8 cellular contexts compared by ENCODE assay signal in the genomic region with DNA sequence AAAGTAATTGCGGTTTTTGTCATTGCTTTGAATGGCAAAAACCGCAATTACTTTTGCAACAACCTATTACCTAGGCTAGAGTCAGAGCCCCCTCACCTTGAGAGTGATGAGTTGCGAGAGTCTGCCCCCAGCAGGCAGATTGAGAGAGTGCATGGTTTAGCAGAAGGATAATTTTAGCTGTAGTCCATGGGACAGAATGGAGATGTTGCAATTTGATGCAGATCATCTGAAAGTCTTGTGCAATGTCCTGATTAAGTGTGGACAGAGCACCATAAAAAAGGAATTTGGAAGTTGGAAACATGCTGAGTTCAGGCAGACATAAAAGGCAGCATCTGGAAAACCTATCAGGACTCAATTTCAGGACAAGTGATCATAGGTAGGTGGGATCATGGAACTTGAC. TPM values are rescaled to one million over a fixed set of nuclear protein-coding genes. Genes with fewer than 3 reads are reported as not detected.
DNase-seq lines count a peak whose midpoint lies in the region; ATAC-seq and TF ChIP-seq lines count a peak whose summit lies in the region.

No MANE protein-coding gene starts in this region.

- intact Hi-C loops in dorsolateral prefrontal cortex (cut with DNase I) = no loop called here

- no peak overlapping the region for H3K4me3 ChIP-seq in dorsolateral prefrontal cortex

- no peak overlapping the region for H3K27ac Mint-ChIP-seq in activated T-cell treated with anti-CD3 and anti-CD28 coated beads, Interleukin-2, amount 50 U/mL, for 24 hours
- H3K27ac Mint-ChIP-seq in naive B cell = no peak overlapping the region

- peaks cover 0 to 11% (median 0%) of the 10 kb centered on the region in 45 donors for H3K27me3 ChIP-seq in dorsolateral prefrontal cortex

- peak; percentile 34 to 43 for DNase-seq in activated T-cell treated with anti-CD3 and anti-CD28 coated beads, Interleukin-2, amount 50 U/mL, for 48 hours
- no peak for DNase-seq in activated T-cell treated with anti-CD3 and anti-CD28 coated beads, Interleukin-2, amount 50 U/mL, for 24 hours
- peak; percentile 2 for DNase-seq in NCI-H748 treated with DMSO at 0.1 percent for 48 hours (lab: John Stamatoyannopoulos, UW)
- no peak for DNase-seq in dorsolateral prefrontal cortex
- DNase-seq in naive B cell = peak; percentile 29
- DNase-seq in activated CD8-positive, alpha-beta memory T cell treated with anti-CD3 and anti-CD28 coated beads, Interleukin-2, amount 50 U/mL, for 4 hours = no peak

- no peaks in the 10 kb centered on the region for H3K4me1 Mint-ChIP-seq in activated T-cell treated with anti-CD3 and anti-CD28 coated beads, Interleukin-2, amount 50 U/mL, for 24 hours (ENCODE audit: low read depth)
- H3K4me1 Mint-ChIP-seq in naive B cell = peaks cover 1 to 5% (median 3%) of the 10 kb centered on the region in 3 donors

- ATAC-seq in HG02610 (IDR thresholded peaks at IDR 0.05; ENCODE audit: unreplicated experiment) (peak; percentile 54), naive B cell (ENCODE audit: low read depth in 2 of 2) (peak; percentile 60 to 90), HG03565 (IDR thresholded peaks at IDR 0.05; ENCODE audit: unreplicated experiment) (no peak)

- H3K27ac ChIP-seq in dorsolateral prefrontal cortex = no peak overlapping the region

- H3K36me3 Mint-ChIP-seq in activated T-cell treated with anti-CD3 and anti-CD28 coated beads, Interleukin-2, amount 50 U/mL, for 24 hours (ENCODE audit: low read depth) = no peaks in the 10 kb centered on the region
- H3K36me3 Mint-ChIP-seq in naive B cell = no peaks in the 10 kb centered on the region

- H3K4me3 Mint-ChIP-seq in activated T-cell treated with anti-CD3 and anti-CD28 coated beads, Interleukin-2, amount 50 U/mL, for 24 hours = no peak overlapping the region
- no peak overlapping the region for H3K4me3 Mint-ChIP-seq in naive B cell

- H3K27me3 Mint-ChIP-seq in activated T-cell treated with anti-CD3 and anti-CD28 coated beads, Interleukin-2, amount 50 U/mL, for 24 hours = peaks cover 17% of the 10 kb centered on the region
- peaks cover 10 to 28% (median 21%) of the 10 kb centered on the region in 3 donors for H3K27me3 Mint-ChIP-seq in naive B cell

- H3K9me3 Mint-ChIP-seq in activated T-cell treated with anti-CD3 and anti-CD28 coated beads, Interleukin-2, amount 50 U/mL, for 24 hours = no peaks in the 10 kb centered on the region
- no peaks in the 10 kb centered on the region for H3K9me3 Mint-ChIP-seq in naive B cell

- TF ChIP-seq CTCF in dorsolateral prefrontal cortex (IDR thresholded peaks at IDR 0.05 in 54 of 56, conservative IDR thresholded peaks at IDR 0.05 in 2 of 56; ENCODE audit: low read depth in 1 of 56, partially characterized antibody in 56 of 56) = peak in 52 of 56 donors; percentile 15 to 57 (median 39)

RNA-seq across cellular contexts. Expression of gene GPR141, which starts 48.7 kb away (rescaled TPM):
- total RNA-seq in dorsolateral prefrontal cortex = 1 to 10 TPM in 63 of 120 experiments, under 1 TPM in 28, not detected in 29; 0.46 to 4.4 (median 1.4) TPM
- polyA plus RNA-seq in naive B cell (ENCODE audit: low read depth in 6 of 6) = under 1 TPM in 1 of 6 donors, not detected in 5; 0.35 TPM

Comparison
In these comparisons a context has a peak if more than half of its experiments do, and no peak if none do; other contexts are left out.
1. DNase-seq: peak in activated T-cell treated with anti-CD3 and anti-CD28 coated beads, Interleukin-2, amount 50 U/mL, for 48 hours (2 of 2), NCI-H748 treated with DMSO at 0.1 percent for 48 hours (single experiment) and naive B cell (single experiment); none in activated T-cell treated with anti-CD3 and anti-CD28 coated beads, Interleukin-2, amount 50 U/mL, for 24 hours (single experiment), dorsolateral prefrontal cortex (0 of 10) and activated CD8-positive, alpha-beta memory T cell treated with anti-CD3 and anti-CD28 coated beads, Interleukin-2, amount 50 U/mL, for 4 hours (single experiment).